10 cellular contexts compared by ENCODE assay signal in the genomic region with DNA sequence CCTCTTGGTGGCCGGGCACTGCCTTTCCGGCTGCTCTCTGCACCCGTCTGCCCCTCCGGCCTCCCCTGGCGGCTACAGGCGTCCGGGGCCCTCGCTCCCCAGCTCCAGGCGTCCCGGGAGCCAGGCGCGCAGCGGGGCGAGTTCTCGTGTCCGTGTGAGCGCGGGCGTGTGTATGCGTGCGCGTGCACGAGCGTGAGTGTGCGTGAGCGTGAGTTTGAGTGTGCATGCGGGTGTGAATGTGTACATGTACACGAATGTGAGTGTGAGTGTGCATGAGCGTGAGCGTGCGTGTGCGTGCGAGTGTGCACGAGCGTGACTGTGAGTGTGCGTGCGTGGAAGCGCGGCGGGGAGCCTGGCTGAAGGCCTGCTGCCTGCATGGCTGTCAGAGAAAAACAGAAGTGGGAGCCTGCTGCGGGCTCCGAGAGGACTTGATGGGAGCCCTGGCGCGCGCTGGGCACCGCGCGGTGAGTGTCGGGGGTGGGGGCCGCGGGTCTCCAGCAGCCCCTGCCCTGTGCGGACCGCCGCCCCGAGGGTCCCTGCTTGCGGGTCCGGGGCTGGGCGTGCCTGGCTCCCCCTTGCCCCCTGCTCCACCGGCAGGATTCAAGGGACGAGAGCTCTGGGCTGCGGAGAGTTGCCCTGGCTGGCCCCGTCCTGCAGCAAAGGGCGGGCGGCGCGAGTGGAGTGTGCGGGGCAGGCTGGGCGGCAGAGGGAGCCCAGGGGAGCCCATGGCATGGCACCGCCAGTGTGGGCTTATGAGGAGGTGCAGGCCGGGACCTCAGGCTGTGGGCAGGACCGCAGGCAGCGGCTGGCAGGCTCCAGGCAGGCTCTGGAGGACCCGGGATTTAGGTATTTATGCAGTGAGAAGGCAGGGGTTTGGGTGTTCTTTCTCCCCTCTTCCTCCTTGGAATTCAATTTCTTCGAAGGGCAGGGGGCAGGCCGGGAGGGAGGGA.
DNase-seq lines count a peak whose midpoint lies in the region; ATAC-seq and TF ChIP-seq lines count a peak whose summit lies in the region.
"Had no signal": no experiment of that assay in that cellular context is flagged by ENCODE, and none has a peak within 500 bp of the region (broad histone marks: within the 10 kb centered on the region; RNA-seq: fewer than 3 reads in every experiment).

No MANE protein-coding gene starts in this region.

- no peak overlapping the region for H3K4ac ChIP-seq in mesendoderm (ENCODE audit: low read depth, low read length)

- H3K27ac ChIP-seq in brain microvascular endothelial cell (no peak overlapping the region), mesendoderm (ENCODE audit: low read depth, low read length) (no peak overlapping the region), substantia nigra (ENCODE audit: low read depth, low read length, poor library complexity, severe bottlenecking) (peak overlapping the region; percentile 54)

- H4K8ac ChIP-seq in mesendoderm (ENCODE audit: low read depth, low read length): no peak overlapping the region

- no peak overlapping the region for H4K5ac ChIP-seq in mesendoderm (ENCODE audit: low read length)

- peak overlapping the region; percentile 5 for H3K4me3 ChIP-seq in brain microvascular endothelial cell (ENCODE audit: low read depth, low read length)
- no peak overlapping the region for H3K4me3 ChIP-seq in mesendoderm (ENCODE audit: low read length)

- H2BK120ac ChIP-seq in mesendoderm (ENCODE audit: low read depth, low read length): no peak overlapping the region

- H3K9ac ChIP-seq in mesendoderm (ENCODE audit: low read length): peak overlapping the region; percentile 8

- peak overlapping the region; percentile 98 for H3K23ac ChIP-seq in mesendoderm (ENCODE audit: low read length)

- H3K36me3 ChIP-seq in brain microvascular endothelial cell (replicated peaks) (no peaks in the 10 kb centered on the region), mesendoderm (ENCODE audit: control insufficient read depth, insufficient read depth, low read length) (no peaks in the 10 kb centered on the region)
- H3K36me3 ChIP-seq: BE2C had no signal

- WGBS in mesendoderm (ENCODE audit: extremely low coverage, insufficient coverage, low lambda C conversion rate): no CpG with 5 or more reads among the region's 75 CpGs

- TF ChIP-seq CTCF in brain microvascular endothelial cell (IDR thresholded peaks at IDR 0.05; ENCODE audit: low read depth, low read length, missing control alignments): no peak
- no peak for TF ChIP-seq CTCF in GM13976 (IDR thresholded peaks at IDR 0.05; ENCODE audit: borderline replicate concordance, control extremely low read depth, extremely low read depth, insufficient read depth, missing control alignments)

- H3K27me3 ChIP-seq in brain microvascular endothelial cell (replicated peaks): peaks cover 74% of the 10 kb centered on the region
- peaks cover 55% of the 10 kb centered on the region for H3K27me3 ChIP-seq in mesendoderm (ENCODE audit: insufficient read depth, low read length, poor library complexity)

- no peak for DNase-seq in activated T-cell treated with anti-CD3 and anti-CD28 coated beads, Interleukin-2, amount 50 U/mL, for 4 hours
- no peak for DNase-seq in activated T-cell treated with anti-CD3 and anti-CD28 coated beads, Interleukin-2, amount 50 U/mL, for 1 hour
- DNase-seq in brain microvascular endothelial cell: no peak
- DNase-seq in mesendoderm: no peak
- DNase-seq in substantia nigra (lab: John Stamatoyannopoulos, UW): peak in 12 of 49 donors; percentile 15 to 62 (median 37)
- no peak for DNase-seq in GM13976 (ENCODE audit: low spot score)
- no peak for DNase-seq in epidermal melanocyte (ENCODE audit: insufficient read length, low spot score)
- DNase-seq in NCI-H526 treated with DMSO at 0.1 percent for 48 hours (lab: John Stamatoyannopoulos, UW): no peak
- DNase-seq: BE2C, NCI-H1436 treated with DMSO at 0.1 percent for 48 hours had no signal

- H3K4me3 Mint-ChIP-seq in activated T-cell treated with anti-CD3 and anti-CD28 coated beads, Interleukin-2, amount 50 U/mL, for 4 hours: peak overlapping the region; percentile 58

- peak overlapping the region; percentile 30 for H3K56ac ChIP-seq in mesendoderm (ENCODE audit: low read length)

- H3K4me1 Mint-ChIP-seq in activated T-cell treated with anti-CD3 and anti-CD28 coated beads, Interleukin-2, amount 50 U/mL, for 4 hours (ENCODE audit: low read depth): peaks cover 20% of the 10 kb centered on the region

- no peak overlapping the region for H2AK5ac ChIP-seq in mesendoderm (ENCODE audit: low read length)

- no peaks in the 10 kb centered on the region for H3K79me1 ChIP-seq in mesendoderm (ENCODE audit: low read length)

- no peak overlapping the region for H3K18ac ChIP-seq in mesendoderm (ENCODE audit: low read length)

- peak overlapping the region; percentile 60 for H3K4me2 ChIP-seq in mesendoderm (ENCODE audit: low read length)

- H3K4me1 ChIP-seq in mesendoderm (ENCODE audit: control insufficient read depth, low read depth, low read length): peaks cover 3% of the 10 kb centered on the region
- H3K4me1 ChIP-seq: BE2C had no signal

- in situ Hi-C loops in brain microvascular endothelial cell (cut with HindIII; ENCODE audit: low pct_ligation_motif_present, low sequenced_read_pairs): no loop called here
- in situ Hi-C loops in GM13976 (cut with MboI; ENCODE audit: low sequenced_read_pairs, unreplicated experiment): no loop called here

- no peaks in the 10 kb centered on the region for H3K9me3 Mint-ChIP-seq in activated T-cell treated with anti-CD3 and anti-CD28 coated beads, Interleukin-2, amount 50 U/mL, for 4 hours

- no peak overlapping the region for H2BK15ac ChIP-seq in mesendoderm (replicated peaks; ENCODE audit: low read depth)

- no peak overlapping the region for H2BK5ac ChIP-seq in mesendoderm (ENCODE audit: low read length)

- no peaks in the 10 kb centered on the region for H3K79me2 ChIP-seq in mesendoderm (ENCODE audit: control insufficient read depth, insufficient read depth, low read length)

- H3K27me3 Mint-ChIP-seq in activated T-cell treated with anti-CD3 and anti-CD28 coated beads, Interleukin-2, amount 50 U/mL, for 4 hours (ENCODE audit: low read depth): peaks cover 81% of the 10 kb centered on the region

- ATAC-seq in activated T-cell treated with anti-CD3 and anti-CD28 coated beads, Interleukin-2, amount 50 U/mL, for 4 hours: no peak

- no peaks in the 10 kb centered on the region for H3K36me3 Mint-ChIP-seq in activated T-cell treated with anti-CD3 and anti-CD28 coated beads, Interleukin-2, amount 50 U/mL, for 4 hours (ENCODE audit: insufficient read depth)
